Comparison of ENCODE assay signal across 24 cellular contexts in genomic region chr5:156295434-156295833, GRCh38. TPM values are rescaled to one million over a fixed set of nuclear protein-coding genes. Genes with fewer than 3 reads are reported as not detected.
DNase-seq lines count a peak whose midpoint lies in the region; ATAC-seq and TF ChIP-seq lines count a peak whose summit lies in the region.
"Had no signal": no experiment of that assay in that cellular context is flagged by ENCODE, and none has a peak within 500 bp of the region (broad histone marks: within the 10 kb centered on the region; RNA-seq: fewer than 3 reads in every experiment).

No MANE protein-coding gene starts in this region.

- no peaks in the 10 kb centered on the region for H3K27me3 Mint-ChIP-seq in activated T-cell treated with anti-CD3 and anti-CD28 coated beads, Interleukin-2, amount 50 U/mL, for 72 hours (ENCODE audit: low read depth)
- H3K27me3 Mint-ChIP-seq in nephron progenitor cell (ENCODE audit: low read depth, poor library complexity) = no peaks in the 10 kb centered on the region
- H3K27me3 Mint-ChIP-seq: CD4-positive, alpha-beta T cell; IgD-negative memory B cell had no signal

- H3K36me3 ChIP-seq in tibial nerve = no peaks in the 10 kb centered on the region
- H3K36me3 ChIP-seq: BLaER1 treated with 17β-estradiol and CSF1 and Interleukin-3, amounts not matched to agents 10 nM and 100 nM; Peyer's patch had no signal

- peaks cover 2% of the 10 kb centered on the region in 2 donors for H3K9me3 Mint-ChIP-seq in activated T-cell treated with anti-CD3 and anti-CD28 coated beads, Interleukin-2, amount 50 U/mL, for 72 hours
- H3K9me3 Mint-ChIP-seq in nephron progenitor cell = no peaks in the 10 kb centered on the region

- no peaks in the 10 kb centered on the region for H3K36me3 Mint-ChIP-seq in activated T-cell treated with anti-CD3 and anti-CD28 coated beads, Interleukin-2, amount 50 U/mL, for 72 hours (ENCODE audit: insufficient read depth in 2 of 2)
- no peaks in the 10 kb centered on the region for H3K36me3 Mint-ChIP-seq in nephron progenitor cell (ENCODE audit: low read depth)
- H3K36me3 Mint-ChIP-seq: IgD-negative memory B cell had no signal

- no peak for ATAC-seq in activated T-cell treated with anti-CD3 and anti-CD28 coated beads, Interleukin-2, amount 50 U/mL, for 72 hours (replicated peaks in 1 of 2)

- H3K27ac Mint-ChIP-seq in activated T-cell treated with anti-CD3 and anti-CD28 coated beads, Interleukin-2, amount 50 U/mL, for 72 hours = peak overlapping the region; percentile 82
- no peak overlapping the region for H3K27ac Mint-ChIP-seq in nephron progenitor cell
- H3K27ac Mint-ChIP-seq: CD4-positive, alpha-beta T cell; IgD-negative memory B cell had no signal

- no peak overlapping the region for H3K27ac ChIP-seq in tibial nerve
- H3K27ac ChIP-seq: BLaER1 treated with 17β-estradiol and CSF1 and Interleukin-3, amounts not matched to agents 10 nM and 100 nM; GM23248; HL-60; Peyer's patch had no signal

- H3K9me3 ChIP-seq in tibial nerve = no peaks in the 10 kb centered on the region
- H3K9me3 ChIP-seq: BLaER1 treated with 17β-estradiol and CSF1 and Interleukin-3, amounts not matched to agents 10 nM and 100 nM; Peyer's patch had no signal

- no peak for TF ChIP-seq POLR2A in tibial nerve (IDR thresholded peaks at IDR 0.05)

- no peak for TF ChIP-seq EP300 in tibial nerve (IDR thresholded peaks at IDR 0.05)

- DNase-seq in activated T-cell treated with anti-CD3 and anti-CD28 coated beads, Interleukin-2, amount 50 U/mL, for 72 hours = no peak
- no peak for DNase-seq in activated T-cell treated with anti-CD3 and anti-CD28 coated beads, Interleukin-2, amount 50 U/mL, for 1 hour
- DNase-seq in NCI-H2171 treated with DMSO at 0.1 percent for 48 hours (lab: John Stamatoyannopoulos, UW) = peak; percentile 69
- DNase-seq in NCI-H82 (lab: John Stamatoyannopoulos, UW) = peak; percentile 80
- DNase-seq in tibial nerve (ENCODE audit: low spot score in 2 of 2) = peak; percentile 12 to 13
- no peak for DNase-seq in activated CD4-positive, CD25-positive, alpha-beta regulatory T cell (lab: John Stamatoyannopoulos, UW)
- no peak for DNase-seq in LoVo (ENCODE audit: low spot score)
- no peak for DNase-seq in nephron progenitor cell
- DNase-seq: AML-193; CD4-positive, alpha-beta T cell; GM23248; H7; NCI-H1105 treated with DMSO at 0.1 percent for 48 hours; NCI-H146; NCI-H2029 treated with DMSO at 0.1 percent for 48 hours; NCI-H446 treated with DMSO at 0.1 percent for 48 hours; NCI-H774; OCI-M1; Peyer's patch; SHP77 treated with DMSO at 0.1 percent for 48 hours had no signal

- H3K4me1 Mint-ChIP-seq in activated T-cell treated with anti-CD3 and anti-CD28 coated beads, Interleukin-2, amount 50 U/mL, for 72 hours (ENCODE audit: low read depth) = no peaks in the 10 kb centered on the region
- H3K4me1 Mint-ChIP-seq in nephron progenitor cell = peaks cover 6% of the 10 kb centered on the region

- 25 to 41% methylated on average over 1 of the region's 1 CpG for WGBS in tibial nerve, 2 donors

- TF ChIP-seq CTCF in tibial nerve (IDR thresholded peaks at IDR 0.05) (no peak), nephron progenitor cell (IDR thresholded peaks at IDR 0.05) (no peak)

- H3K4me1 ChIP-seq in tibial nerve = no peaks in the 10 kb centered on the region
- H3K4me1 ChIP-seq: BLaER1 treated with 17β-estradiol and CSF1 and Interleukin-3, amounts not matched to agents 10 nM and 100 nM; Peyer's patch had no signal

- H3K4me3 ChIP-seq in tibial nerve = no peak overlapping the region
- H3K4me3 ChIP-seq: BLaER1 treated with 17β-estradiol and CSF1 and Interleukin-3, amounts not matched to agents 10 nM and 100 nM; GM23248; Peyer's patch had no signal

- H3K4me3 Mint-ChIP-seq in activated T-cell treated with anti-CD3 and anti-CD28 coated beads, Interleukin-2, amount 50 U/mL, for 72 hours = no peak overlapping the region
- no peak overlapping the region for H3K4me3 Mint-ChIP-seq in nephron progenitor cell
- H3K4me3 Mint-ChIP-seq: CD4-positive, alpha-beta T cell had no signal

- H3K27me3 ChIP-seq in tibial nerve = no peaks in the 10 kb centered on the region
- H3K27me3 ChIP-seq: BLaER1 treated with 17β-estradiol and CSF1 and Interleukin-3, amounts not matched to agents 10 nM and 100 nM; Peyer's patch had no signal

RNA-seq across cellular contexts. Expression of gene SGCD, which starts 31.5 kb away (rescaled TPM):
- under 1 TPM in 1 of 2 donors, not detected in 1; 0.07 TPM for total RNA-seq in activated T-cell treated with anti-CD3 and anti-CD28 coated beads, Interleukin-2, amount 50 U/mL, for 72 hours
- 10 to 100 TPM; 12.4 to 17.8 (median 13.4) TPM for total RNA-seq in tibial nerve
- total RNA-seq: CD4-positive, alpha-beta T cell; H7; T-helper 1 cell treated with Interleukin-12 subunit alpha and Interleukin-12 subunit beta and Interleukin-4 antibody, amounts not matched to agents 30 ng/mL and 1 ng/mL, for 36 hours had no signal

Comparison
In these comparisons a context has a peak if more than half of its experiments do, and no peak if none do; other contexts are left out.
1. DNase-seq: peak in NCI-H2171 treated with DMSO at 0.1 percent for 48 hours (single experiment), NCI-H82 (single experiment) and tibial nerve (2 of 2); none in activated T-cell treated with anti-CD3 and anti-CD28 coated beads, Interleukin-2, amount 50 U/mL, for 72 hours (0 of 2), activated T-cell treated with anti-CD3 and anti-CD28 coated beads, Interleukin-2, amount 50 U/mL, for 1 hour (single experiment), activated CD4-positive, CD25-positive, alpha-beta regulatory T cell (0 of 4), LoVo (single experiment) and nephron progenitor cell (single experiment).
2. RNA of gene SGCD, which starts 31.5 kb away (total RNA-seq): 12.4 to 17.8 TPM in tibial nerve; 0.07 TPM in activated T-cell treated with anti-CD3 and anti-CD28 coated beads, Interleukin-2, amount 50 U/mL, for 72 hours; every median in the first group is over 10 times any median in the second.